In the genomic region with DNA sequence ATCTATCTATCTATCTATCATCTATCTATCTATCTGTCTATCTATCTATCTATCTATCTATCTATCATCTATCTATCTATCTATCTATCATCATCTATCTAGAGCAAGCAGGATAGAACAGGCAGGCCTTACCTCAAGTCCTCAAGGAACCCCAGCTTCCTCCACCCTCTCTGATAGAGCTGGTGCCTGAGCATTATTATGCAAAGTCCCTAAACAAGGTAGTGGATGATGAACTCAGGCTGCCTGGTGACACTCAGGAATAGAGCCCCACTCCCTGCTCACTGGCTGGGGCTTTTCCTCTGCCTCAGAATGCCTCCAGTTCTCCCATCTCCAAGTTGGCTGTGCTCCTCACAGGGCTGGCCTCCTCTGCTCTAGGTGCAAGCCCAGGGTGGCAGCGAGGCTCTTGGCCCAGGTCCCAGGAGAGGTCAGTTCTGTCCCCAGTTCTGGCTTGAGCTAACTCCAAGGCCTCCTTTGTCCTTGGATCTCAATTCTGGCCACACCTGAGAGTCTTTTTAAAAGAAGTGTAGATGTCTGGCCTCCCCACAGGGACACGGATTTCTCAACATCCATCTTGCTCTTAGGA, we compare ENCODE assay signal across 29 cellular contexts.
"Had no signal": no experiment of that assay in that cellular context is flagged by ENCODE, and none has a peak within 500 bp of the region (broad histone marks: within the 10 kb centered on the region; RNA-seq: fewer than 3 reads in every experiment).

No MANE protein-coding gene starts in this region.

- H3K36me3 ChIP-seq: cardiac muscle cell, Peyer's patch had no signal

- H3K4me3 ChIP-seq: cardiac muscle cell, Peyer's patch had no signal

- H3K4me1 ChIP-seq: Peyer's patch had no signal

- H3K27me3 ChIP-seq: cardiac muscle cell, Peyer's patch had no signal

- H3K9me3 ChIP-seq: Peyer's patch had no signal

- DNase-seq: activated CD4-positive, alpha-beta T cell treated with anti-CD3 and anti-CD28 coated beads, Interleukin-2, amount 10 ng/mL, durations not matched to agents 24 days and 14 days; activated CD4-positive, alpha-beta T cell treated with anti-CD3 and anti-CD28 coated beads, Interleukin-2, amount 50 U/mL, for 4 hours; activated CD4-positive, CD25-positive, alpha-beta regulatory T cell; activated CD8-positive, alpha-beta T cell treated with anti-CD3 and anti-CD28 coated beads for 36 hours; activated gamma-delta T cell treated with Interleukin-2 at 50 U/mL for 16 hours; activated naive CD4-positive, alpha-beta T cell treated with anti-CD3 and anti-CD28 coated beads for 36 hours; activated naive CD8-positive, alpha-beta T cell treated with anti-CD3 and anti-CD28 coated beads, Interleukin-2, amount 50 U/mL, for 24 hours; activated T-cell treated with anti-CD3 and anti-CD28 coated beads, Interleukin-2, amount 50 U/mL, for 24 hours; MM.1S; NCI-H1092 treated with DMSO at 0.1 percent for 48 hours; NCI-H1417; NCI-H146; NCI-H187; NCI-H2029 treated with DMSO at 0.1 percent for 48 hours; NCI-H2107; NCI-H2171; NCI-H510A; NCI-H748 treated with DMSO at 0.1 percent for 48 hours; NK-92 treated with Interleukin-12 subunit alpha and Interleukin-12 subunit beta, amount 100 ng/mL, for 24 hours; PC-3; Peyer's patch; RPMI8226; SW 1271; T-helper 1 cell; T-helper 2 cell; T-helper 9 cell had no signal

- H3K27ac ChIP-seq: cardiac muscle cell, KMS-11, Peyer's patch, VCaP had no signal

- ATAC-seq: activated CD8-positive, alpha-beta T cell treated with anti-CD3 and anti-CD28 coated beads for 36 hours; activated naive CD8-positive, alpha-beta T cell treated with anti-CD3 and anti-CD28 coated beads, Interleukin-2, amount 50 U/mL, for 24 hours; PC-3 had no signal
